In genomic region chr9:68705636-68706578, GRCh38 we compare ENCODE assay signal across 8 cellular contexts. TPM values are rescaled to one million over a fixed set of nuclear protein-coding genes. Genes with fewer than 3 reads are reported as not detected.
DNase-seq lines count a peak whose midpoint lies in the region; ATAC-seq and TF ChIP-seq lines count a peak whose summit lies in the region.

No MANE protein-coding gene starts in this region.

- H3K27ac Mint-ChIP-seq in immature natural killer cell = no peak overlapping the region

- in situ Hi-C loops in G401 (cut with HindIII; ENCODE audit: low sequenced_read_pairs) = no loop called here
- in situ Hi-C loops in astrocyte of the cerebellum (cut with HindIII; ENCODE audit: low sequenced_read_pairs) = no loop called here

- 1 to 3% (median 1%) methylated on average over 21 to 54 of the region's 54 CpGs for WGBS in spleen, 5 donors

- no peaks in the 10 kb centered on the region for H3K9me3 Mint-ChIP-seq in immature natural killer cell

- H3K4me3 ChIP-seq in astrocyte of the cerebellum (ENCODE audit: low read depth, low read length) (peak overlapping the region; percentile 35), spleen (peak overlapping the region; percentile 30 to 88 (median 72))

- H3K27ac ChIP-seq in spleen = peak overlapping the region in 6 of 8 donors; percentile 83 to 92 (median 88)

- H3K27me3 Mint-ChIP-seq in immature natural killer cell (ENCODE audit: low read depth in 3 of 3) = peaks cover 7 to 32% (median 23%) of the 10 kb centered on the region in 3 donors

- no peaks in the 10 kb centered on the region for H3K36me3 Mint-ChIP-seq in immature natural killer cell

- peak overlapping the region; percentile 35 to 79 (median 60) for H3K4me3 Mint-ChIP-seq in immature natural killer cell

- H3K4me1 ChIP-seq in spleen = peaks cover 11 to 61% (median 41%) of the 10 kb centered on the region in 6 donors

- no peak for TF ChIP-seq CTCF in astrocyte of the cerebellum (IDR thresholded peaks at IDR 0.05; ENCODE audit: low read depth, low read length, missing control alignments)
- no peak for TF ChIP-seq CTCF in spleen (IDR thresholded peaks at IDR 0.05 in 8 of 11, conservative IDR thresholded peaks at IDR 0.05 in 3 of 11)

- peaks cover 0 to 56% (median 24%) of the 10 kb centered on the region in 7 donors for H3K27me3 ChIP-seq in spleen (replicated peaks in 1 of 7)

- no peak for TF ChIP-seq POLR2A in spleen (IDR thresholded peaks at IDR 0.05)

- DNase-seq in G401 (ENCODE audit: low spot score) (peak; percentile 45), MV-4-11 (lab: John Stamatoyannopoulos, UW) (peak; percentile 46), astrocyte of the cerebellum (ENCODE audit: low read depth) (no peak), immature natural killer cell (no peak), spleen (peak; percentile 85), NCI-H524 treated with DMSO at 0.1 percent for 48 hours (lab: John Stamatoyannopoulos, UW) (no peak)

- H3K9me3 ChIP-seq in spleen = no peaks in the 10 kb centered on the region

- no peaks in the 10 kb centered on the region for H3K36me3 ChIP-seq in spleen

- intact Hi-C loops in spleen (cut with DNase I; ENCODE audit: low total_unique reads) = loop anchor here (10.0 kb wide), 1 partner anchor 111 kb away; no protein-coding TSS in a partner anchor

- H3K4me1 Mint-ChIP-seq in immature natural killer cell = peaks cover 15 to 17% of the 10 kb centered on the region in 2 donors

- ATAC-seq in GM21576 (IDR thresholded peaks at IDR 0.05; ENCODE audit: unreplicated experiment) (peak; percentile 7), GM18858 (IDR thresholded peaks at IDR 0.05; ENCODE audit: unreplicated experiment) (no peak)

RNA-seq across cellular contexts. Expression of gene PIP5K1B, which starts 0.9 kb away (rescaled TPM):
- total RNA-seq in G401 (2014; rRNA removed; shearing (Covaris generic)) = not detected in 2 replicates
- polyA plus RNA-seq in immature natural killer cell = not detected
- 10 to 100 TPM in 1 of 7 donors, 1 to 10 TPM in 6; 4.3 to 10.3 (median 8.0) TPM for total RNA-seq in spleen
- polyA plus RNA-seq in spleen = 1 to 10 TPM; 1.5 to 2.7 (median 2.3) TPM

Comparison
In these comparisons a context has a peak if more than half of its experiments do, and no peak if none do; other contexts are left out.
1. DNase-seq: peak in G401 (single experiment), MV-4-11 (single experiment) and spleen (single experiment); none in astrocyte of the cerebellum (single experiment), immature natural killer cell (0 of 3) and NCI-H524 treated with DMSO at 0.1 percent for 48 hours (single experiment).